11 cellular contexts compared by ENCODE assay signal in the genomic region with DNA sequence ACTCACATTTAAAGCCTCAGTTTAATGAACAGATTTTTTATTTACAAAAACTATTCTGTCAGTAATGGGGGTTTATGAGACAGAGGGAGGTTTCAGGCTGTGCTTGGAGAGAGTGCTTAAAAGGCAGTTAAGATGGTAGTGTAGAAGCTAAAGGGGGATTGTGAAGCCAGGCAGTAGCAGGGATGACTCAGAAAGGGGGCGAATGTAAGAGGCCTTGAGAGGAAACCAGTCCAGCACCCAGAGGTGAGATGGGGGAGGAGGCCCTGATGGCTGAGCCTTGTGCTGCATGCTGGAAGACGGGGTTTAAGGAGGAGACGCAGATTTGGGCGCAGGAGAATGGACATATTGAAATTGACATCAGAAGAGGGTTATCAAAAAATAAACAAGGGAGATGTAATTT. TPM values are rescaled to one million over a fixed set of nuclear protein-coding genes. Genes with fewer than 3 reads are reported as not detected.
A peak's percentile ranks its signal among the peaks of the same experiment; 100 is the strongest.
DNase-seq lines count a peak whose midpoint lies in the region; ATAC-seq and TF ChIP-seq lines count a peak whose summit lies in the region.
"Had no signal": no experiment of that assay in that cellular context is flagged by ENCODE, and none has a peak within 500 bp of the region (broad histone marks: within the 10 kb centered on the region; RNA-seq: fewer than 3 reads in every experiment).

No MANE protein-coding gene starts in this region.

- H3K4me3 Mint-ChIP-seq in activated naive CD4-positive, alpha-beta T cell treated with anti-CD3 and anti-CD28 coated beads for 36 hours = no peak overlapping the region
- H3K4me3 Mint-ChIP-seq in activated B cell treated with CpG ODN at 0.5 μM for 24 hours (peak overlapping the region; percentile 49), glutamatergic neuron (ENCODE audit: unreplicated experiment) (peak overlapping the region; percentile 48)

- H3K4me1 Mint-ChIP-seq in activated naive CD4-positive, alpha-beta T cell treated with anti-CD3 and anti-CD28 coated beads for 36 hours (ENCODE audit: low read depth) = peaks cover 45% of the 10 kb centered on the region
- peaks cover 43% of the 10 kb centered on the region for H3K4me1 Mint-ChIP-seq in activated B cell treated with CpG ODN at 0.5 μM for 24 hours
- peaks cover 44% of the 10 kb centered on the region for H3K4me1 Mint-ChIP-seq in glutamatergic neuron (ENCODE audit: low read depth, unreplicated experiment)

- ATAC-seq in activated B cell treated with CpG ODN at 0.5 μM for 24 hours (ENCODE audit: low read depth) (no peak), GM19452 (IDR thresholded peaks at IDR 0.05; ENCODE audit: unreplicated experiment) (no peak)
- ATAC-seq in stimulated activated naive CD8-positive, alpha-beta T cell treated with anti-CD3 and anti-CD28 coated beads, Interleukin-15, Interleukin-2, amounts not matched to agents 100 U/mL and 50 U/mL, for 24 hours = peak; percentile 86

- H3K36me3 Mint-ChIP-seq in activated naive CD4-positive, alpha-beta T cell treated with anti-CD3 and anti-CD28 coated beads for 36 hours (ENCODE audit: low read depth) = no peaks in the 10 kb centered on the region
- H3K36me3 Mint-ChIP-seq in activated B cell treated with CpG ODN at 0.5 μM for 24 hours (ENCODE audit: low read depth) (no peaks in the 10 kb centered on the region), glutamatergic neuron (ENCODE audit: unreplicated experiment) (no peaks in the 10 kb centered on the region)

- H3K27me3 Mint-ChIP-seq in activated naive CD4-positive, alpha-beta T cell treated with anti-CD3 and anti-CD28 coated beads for 36 hours (ENCODE audit: low read depth) = no peaks in the 10 kb centered on the region
- H3K27me3 Mint-ChIP-seq in activated B cell treated with CpG ODN at 0.5 μM for 24 hours (no peaks in the 10 kb centered on the region), glutamatergic neuron (ENCODE audit: unreplicated experiment) (peaks cover 17% of the 10 kb centered on the region)

- H3K9me3 Mint-ChIP-seq in activated naive CD4-positive, alpha-beta T cell treated with anti-CD3 and anti-CD28 coated beads for 36 hours = no peaks in the 10 kb centered on the region
- H3K9me3 Mint-ChIP-seq in activated B cell treated with CpG ODN at 0.5 μM for 24 hours (no peaks in the 10 kb centered on the region), glutamatergic neuron (ENCODE audit: unreplicated experiment) (peaks cover 8% of the 10 kb centered on the region)

- CTCF ChIA-PET in activated naive CD4-positive, alpha-beta T cell treated with anti-CD3 and anti-CD28 coated beads for 36 hours (lab: Charles Lee) = interaction anchor here (0.6 to 3.6 kb wide), 6 partner anchors 10 to 118 kb away, joined by 3 to 63 read pairs (median 4); no protein-coding TSS in a partner anchor
- CTCF ChIA-PET in activated B cell treated with CpG ODN at 0.5 μM for 24 hours (lab: Charles Lee) = interaction anchor here (0.6 kb wide), 1 partner anchor 65 kb away, joined by 3 read pairs; no protein-coding TSS in a partner anchor

- peak overlapping the region; percentile 33 for H3K27ac Mint-ChIP-seq in activated naive CD4-positive, alpha-beta T cell treated with anti-CD3 and anti-CD28 coated beads for 36 hours
- H3K27ac Mint-ChIP-seq in activated B cell treated with CpG ODN at 0.5 μM for 24 hours (peak overlapping the region; percentile 83), glutamatergic neuron (ENCODE audit: unreplicated experiment) (peak overlapping the region; percentile 77)

- TF ChIP-seq POLR2A in erythroblast (IDR thresholded peaks at IDR 0.05; ENCODE audit: low read length) = no peak

- peak; percentile 55 for DNase-seq in activated naive CD4-positive, alpha-beta T cell treated with anti-CD3 and anti-CD28 coated beads for 36 hours
- no peak for DNase-seq in activated naive CD4-positive, alpha-beta T cell treated with Interleukin-2 at 50 U/mL for 16 hours
- DNase-seq in activated B cell treated with CpG ODN at 0.5 μM for 24 hours = no peak
- DNase-seq in glutamatergic neuron = no peak
- peak; percentile 51 for DNase-seq in stimulated activated naive CD8-positive, alpha-beta T cell treated with anti-CD3 and anti-CD28 coated beads, Interleukin-15, Interleukin-2, amounts not matched to agents 100 U/mL and 50 U/mL, for 24 hours
- no peak for DNase-seq in erythroblast (lab: John Stamatoyannopoulos, UW)
- no peak for DNase-seq in nucleus accumbens (lab: John Stamatoyannopoulos, UW)
- DNase-seq: NCI-H1417 treated with DMSO at 0.1 percent for 48 hours, SIG-M5 had no signal

- TF ChIP-seq CTCF in activated B cell treated with CpG ODN at 0.5 μM for 24 hours (IDR thresholded peaks at IDR 0.05) = no peak
- TF ChIP-seq CTCF in glutamatergic neuron (IDR thresholded peaks at IDR 0.05; ENCODE audit: partially characterized antibody, unreplicated experiment) = no peak

- POLR2A ChIA-PET in activated B cell treated with CpG ODN at 0.5 μM for 24 hours (lab: Charles Lee) = interaction anchor here (0.7 to 2.6 kb wide), 5 partner anchors 11 to 79 kb away, joined by 3 to 8 read pairs (median 5); no protein-coding TSS in a partner anchor

- intact Hi-C loops in activated naive CD4-positive, alpha-beta T cell treated with anti-CD3 and anti-CD28 coated beads for 36 hours (cut with micrococcal nuclease) = loop anchor here (2.0 kb wide), 2 partner anchors 17 to 23 kb away; no protein-coding TSS in a partner anchor
- intact Hi-C loops in activated B cell treated with CpG ODN at 0.5 μM for 24 hours (cut with micrococcal nuclease) = loop anchor here (2.0 kb wide), 3 partner anchors 17 to 53 kb away; no protein-coding TSS in a partner anchor

RNA-seq across cellular contexts. Expression of gene SERPINB9, which starts 6.6 kb away (rescaled TPM):
- total RNA-seq in activated naive CD4-positive, alpha-beta T cell treated with anti-CD3 and anti-CD28 coated beads for 36 hours = 10 to 100 TPM; 72.2 to 75.8 TPM
- total RNA-seq in activated B cell treated with CpG ODN at 0.5 μM for 24 hours = 142 and 149 TPM in 2 replicates
- total RNA-seq in glutamatergic neuron (ENCODE audit: unreplicated experiment) = 23.8 TPM
- total RNA-seq: H4 had no signal

Comparison
In these comparisons a context has a peak if more than half of its experiments do, and no peak if none do; other contexts are left out.
1. DNase-seq: peak in activated naive CD4-positive, alpha-beta T cell treated with anti-CD3 and anti-CD28 coated beads for 36 hours (single experiment) and stimulated activated naive CD8-positive, alpha-beta T cell treated with anti-CD3 and anti-CD28 coated beads, Interleukin-15, Interleukin-2, amounts not matched to agents 100 U/mL and 50 U/mL, for 24 hours (single experiment); none in activated naive CD4-positive, alpha-beta T cell treated with Interleukin-2 at 50 U/mL for 16 hours (single experiment), activated B cell treated with CpG ODN at 0.5 μM for 24 hours (single experiment), glutamatergic neuron (single experiment), erythroblast (0 of 2) and nucleus accumbens (0 of 56).
2. H3K27ac Mint-ChIP-seq: peak in every context shown above with its lines; median percentile 83 in activated B cell treated with CpG ODN at 0.5 μM for 24 hours; 77 in glutamatergic neuron; 33 in activated naive CD4-positive, alpha-beta T cell treated with anti-CD3 and anti-CD28 coated beads for 36 hours.